Comparison of ENCODE assay signal across 14 cellular contexts in genomic region chr4:4507403-4507802, GRCh38.
"Had no signal": no experiment of that assay in that cellular context is flagged by ENCODE, and none has a peak within 500 bp of the region (broad histone marks: within the 10 kb centered on the region; RNA-seq: fewer than 3 reads in every experiment).

No MANE protein-coding gene starts in this region.

- DNase-seq: effector memory CD8-positive, alpha-beta T cell; heart left ventricle; kidney glomerular epithelial cell; naive thymus-derived CD4-positive, alpha-beta T cell; nephron progenitor cell; pancreas; stimulated activated CD4-positive, alpha-beta T cell treated with anti-CD3 and anti-CD28 coated beads, Interleukin-4, amount 100 ng/mL, for 1 hour; stimulated activated CD8-positive, alpha-beta memory T cell treated with anti-CD3 and anti-CD28 coated beads, Interleukin-4, amount 100 ng/mL, for 48 hours; stimulated activated naive CD8-positive, alpha-beta T cell treated with anti-CD3 and anti-CD28 coated beads, Interleukin-15, Interleukin-2, amounts not matched to agents 100 U/mL and 50 U/mL, for 24 hours; tibial artery; upper lobe of right lung had no signal

- ATAC-seq: heart left ventricle; naive thymus-derived CD4-positive, alpha-beta T cell; stimulated activated effector memory CD8-positive, alpha-beta T cell treated with anti-CD3 and anti-CD28 coated beads, Interleukin-12 subunit alpha, Interleukin-12 subunit beta, amount 100 ng/mL, for 72 hours; stimulated activated naive CD8-positive, alpha-beta T cell treated with anti-CD3 and anti-CD28 coated beads, Interleukin-15, Interleukin-2, amounts not matched to agents 100 U/mL and 50 U/mL, for 24 hours; upper lobe of right lung had no signal

- H3K36me3 ChIP-seq: heart left ventricle, neutrophil, pancreas, suprapubic skin, tibial artery had no signal

- H3K4me3 ChIP-seq: pancreas, suprapubic skin, tibial artery, upper lobe of right lung had no signal

- H3K9me3 ChIP-seq: heart left ventricle, neutrophil, pancreas, suprapubic skin, tibial artery, upper lobe of right lung had no signal

- H3K27ac ChIP-seq: heart left ventricle, neutrophil, pancreas, suprapubic skin, tibial artery, upper lobe of right lung had no signal

- H3K4me1 ChIP-seq: suprapubic skin, tibial artery had no signal

- H3K27me3 ChIP-seq: heart left ventricle, pancreas, suprapubic skin, tibial artery, upper lobe of right lung had no signal
